In the genomic region with DNA sequence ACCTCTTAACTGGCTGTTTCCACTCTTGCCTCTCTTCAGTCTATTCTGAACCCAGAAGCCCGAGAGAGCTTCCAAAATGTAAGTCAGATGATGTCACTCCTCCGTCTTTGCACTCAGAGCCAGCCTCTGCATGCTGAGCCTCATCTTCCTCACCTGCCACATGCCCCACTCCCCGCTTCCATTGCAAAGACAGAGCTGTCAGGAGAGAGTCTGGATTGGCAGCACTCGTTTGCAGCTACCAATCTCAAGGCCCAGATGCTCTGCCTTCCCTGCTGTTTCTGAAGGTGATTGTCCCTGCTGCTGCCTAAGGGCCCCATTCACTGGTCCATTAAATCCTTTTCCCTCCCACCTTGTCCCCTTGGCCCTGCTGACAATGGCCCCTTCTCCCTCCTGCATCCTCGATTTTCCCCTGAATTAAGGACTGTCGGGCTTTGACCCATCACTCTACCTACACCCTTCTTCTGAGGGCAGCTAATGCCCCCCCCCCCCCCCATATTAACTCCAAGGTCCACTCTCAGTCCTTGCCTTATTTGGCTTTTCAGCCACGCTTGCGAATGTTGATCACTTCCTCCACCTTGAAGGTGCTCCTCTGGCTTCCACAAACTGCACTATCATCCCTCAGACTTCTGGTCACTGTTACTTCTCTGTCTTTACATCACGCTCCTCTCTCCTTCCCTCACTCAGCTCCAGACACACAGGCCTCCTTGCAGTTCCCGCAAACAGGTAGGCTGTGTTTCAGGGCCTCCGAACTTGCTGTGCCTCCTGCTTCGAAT, we compare ENCODE assay signal across 16 cellular contexts.
DNase-seq lines count a peak whose midpoint lies in the region; ATAC-seq and TF ChIP-seq lines count a peak whose summit lies in the region.
"Had no signal": no experiment of that assay in that cellular context is flagged by ENCODE, and none has a peak within 500 bp of the region (broad histone marks: within the 10 kb centered on the region; RNA-seq: fewer than 3 reads in every experiment).

No MANE protein-coding gene starts in this region.

- peaks cover 13% of the 10 kb centered on the region for H3K9me3 Mint-ChIP-seq in glutamatergic neuron (ENCODE audit: unreplicated experiment)
- peaks cover 4% of the 10 kb centered on the region for H3K9me3 Mint-ChIP-seq in type B pancreatic cell
- H3K9me3 Mint-ChIP-seq in activated naive CD4-positive, alpha-beta T cell treated with anti-CD3 and anti-CD28 coated beads, Interleukin-2, amount 50 U/mL, for 72 hours = no peaks in the 10 kb centered on the region

- H3K27ac Mint-ChIP-seq in glutamatergic neuron (ENCODE audit: unreplicated experiment) (peak overlapping the region; percentile 46), type B pancreatic cell (peak overlapping the region; percentile 34)
- no peak overlapping the region for H3K27ac Mint-ChIP-seq in activated naive CD4-positive, alpha-beta T cell treated with anti-CD3 and anti-CD28 coated beads, Interleukin-2, amount 50 U/mL, for 72 hours

- H3K27me3 Mint-ChIP-seq in glutamatergic neuron (ENCODE audit: unreplicated experiment) = peaks cover 16% of the 10 kb centered on the region
- H3K27me3 Mint-ChIP-seq in type B pancreatic cell = peaks cover 8% of the 10 kb centered on the region

- H3K4me1 Mint-ChIP-seq in glutamatergic neuron (ENCODE audit: low read depth, unreplicated experiment) (peaks cover 74% of the 10 kb centered on the region), type B pancreatic cell (ENCODE audit: unreplicated experiment) (peaks cover 35% of the 10 kb centered on the region)

- ATAC-seq in GM19035 (IDR thresholded peaks at IDR 0.05; ENCODE audit: unreplicated experiment) (no peak), HG03439 (IDR thresholded peaks at IDR 0.05; ENCODE audit: unreplicated experiment) (no peak)
- no peak for ATAC-seq in activated naive CD4-positive, alpha-beta T cell treated with anti-CD3 and anti-CD28 coated beads, Interleukin-2, amount 50 U/mL, for 72 hours
- ATAC-seq: GM12878, K562 had no signal

- H3K4me3 Mint-ChIP-seq in glutamatergic neuron (ENCODE audit: unreplicated experiment) (peak overlapping the region; percentile 55), type B pancreatic cell (no peak overlapping the region)

- DNase-seq in NCI-H2171 treated with DMSO at 0.1 percent for 48 hours (lab: John Stamatoyannopoulos, UW) (peak; percentile 12), NCI-H2171 (lab: John Stamatoyannopoulos, UW) (no peak), NCI-H82 (lab: John Stamatoyannopoulos, UW) (peak; percentile 74), glutamatergic neuron (no peak), type B pancreatic cell (ENCODE audit: extremely low spot score, unreplicated experiment) (no peak)
- no peak for DNase-seq in activated naive CD4-positive, alpha-beta T cell treated with anti-CD3 and anti-CD28 coated beads, Interleukin-2, amount 50 U/mL, for 72 hours (ENCODE audit: low spot score in 2 of 2)
- DNase-seq: DMS79, NCI-H1092 treated with DMSO at 0.1 percent for 48 hours, NCI-H187, NCI-H774, SHP77 treated with DMSO at 0.1 percent for 48 hours, T-helper 2 cell had no signal

- H3K36me3 Mint-ChIP-seq in glutamatergic neuron (ENCODE audit: unreplicated experiment) (no peaks in the 10 kb centered on the region), type B pancreatic cell (peaks cover 5% of the 10 kb centered on the region)
- H3K36me3 Mint-ChIP-seq in activated naive CD4-positive, alpha-beta T cell treated with anti-CD3 and anti-CD28 coated beads, Interleukin-2, amount 50 U/mL, for 72 hours = no peaks in the 10 kb centered on the region

- TF ChIP-seq CTCF in glutamatergic neuron (IDR thresholded peaks at IDR 0.05; ENCODE audit: partially characterized antibody, unreplicated experiment) (no peak), type B pancreatic cell (conservative IDR thresholded peaks at IDR 0.05) (no peak)

Comparison
In these comparisons a context has a peak if more than half of its experiments do, and no peak if none do; other contexts are left out.
1. DNase-seq: peak in NCI-H2171 treated with DMSO at 0.1 percent for 48 hours (single experiment) and NCI-H82 (single experiment); none in NCI-H2171 (single experiment), glutamatergic neuron (single experiment), type B pancreatic cell (single experiment) and activated naive CD4-positive, alpha-beta T cell treated with anti-CD3 and anti-CD28 coated beads, Interleukin-2, amount 50 U/mL, for 72 hours (0 of 2).
2. H3K27ac Mint-ChIP-seq: peak in glutamatergic neuron (single experiment) and type B pancreatic cell (single experiment); none in activated naive CD4-positive, alpha-beta T cell treated with anti-CD3 and anti-CD28 coated beads, Interleukin-2, amount 50 U/mL, for 72 hours (0 of 2).